10 cellular contexts compared by ENCODE assay signal in genomic region chr14:31395119-31395518, GRCh38.
"Had no signal": no experiment of that assay in that cellular context is flagged by ENCODE, and none has a peak within 500 bp of the region (broad histone marks: within the 10 kb centered on the region; RNA-seq: fewer than 3 reads in every experiment).

No MANE protein-coding gene starts in this region.

- H3K4me2 ChIP-seq: GM23338 had no signal

- DNase-seq: GOT3, H7, H9, HFFc6 had no signal

- H3K4me3 ChIP-seq: GM23248, GM23338, HAP-1 had no signal

- ATAC-seq: GM23338, HCT116 had no signal

- H3K9ac ChIP-seq: GM23248 had no signal

- H3K27ac ChIP-seq: GM23248 had no signal

- FAIRE-seq: H1, H54 had no signal

- H3K4me1 ChIP-seq: HAP-1 had no signal

- H2AFZ ChIP-seq: GM23248, GM23338 had no signal

- H3K9me3 ChIP-seq: HAP-1 had no signal
